Comparison of ENCODE assay signal across 2 cellular contexts in the genomic region with DNA sequence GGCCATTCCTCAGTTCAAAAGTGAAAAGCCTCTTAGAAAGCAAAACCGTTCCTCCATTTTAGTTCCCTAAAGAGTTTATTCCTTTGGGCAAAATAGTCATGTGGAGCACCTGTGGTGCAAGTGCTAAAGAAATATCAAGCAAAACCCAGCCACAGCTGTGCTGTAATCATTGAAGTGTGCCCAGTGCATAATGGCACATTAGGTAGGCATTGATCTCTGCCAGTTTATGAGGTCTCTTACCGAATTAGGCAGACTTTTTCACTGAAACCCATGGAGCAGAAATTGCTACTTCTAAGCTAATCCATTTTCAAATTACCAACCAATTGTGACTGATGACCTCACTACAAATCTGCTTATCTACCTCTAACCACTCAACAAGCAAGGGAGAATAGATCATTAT.
TF ChIP-seq lines count a peak whose summit lies in the region.

No MANE protein-coding gene starts in this region.

TF ChIP-seq in H1, 55 proteins besides CTCF, POLR2A, EP300 and RAD21 (continued from another document):
- TF ChIP-seq SP2 (IDR thresholded peaks at IDR 0.05; ENCODE audit: low read length) (no peak), SP1 (IDR thresholded peaks at IDR 0.05; ENCODE audit: low read depth, low read length) (no peak), CREB1 (IDR thresholded peaks at IDR 0.05) (no peak), TCF12 (IDR thresholded peaks at IDR 0.05; ENCODE audit: low read depth, low read length) (no peak), KDM4A (IDR thresholded peaks at IDR 0.05; ENCODE audit: low read depth, low read length, severe bottlenecking) (no peak), NRF1 (IDR thresholded peaks at IDR 0.05; ENCODE audit: low read depth, low read length) (no peak), TBP (IDR thresholded peaks at IDR 0.05; ENCODE audit: low read depth, low read length) (no peak), KDM1A (IDR thresholded peaks at IDR 0.05; ENCODE audit: borderline replicate concordance, low read length) (no peak), SIRT6 (IDR thresholded peaks at IDR 0.05; ENCODE audit: low read length) (no peak), CHD2 (IDR thresholded peaks at IDR 0.05; ENCODE audit: low read length) (no peak), HDAC2 (IDR thresholded peaks at IDR 0.05; ENCODE audit: borderline replicate concordance in 1 of 2, low read depth in 2 of 2, low read length in 2 of 2) (no peak), TAF7 (optimal IDR thresholded peaks at IDR 0.05; ENCODE audit: borderline replicate concordance, low read depth, low read length) (no peak), SP4 (IDR thresholded peaks at IDR 0.05; ENCODE audit: low read length) (no peak), JUN (IDR thresholded peaks at IDR 0.05; ENCODE audit: low read depth, low read length) (no peak), MAFK (IDR thresholded peaks at IDR 0.05; ENCODE audit: low read depth, low read length) (no peak), TEAD4 (IDR thresholded peaks at IDR 0.05; ENCODE audit: low read depth, low read length) (no peak)
- TF ChIP-seq, protein P1, sequence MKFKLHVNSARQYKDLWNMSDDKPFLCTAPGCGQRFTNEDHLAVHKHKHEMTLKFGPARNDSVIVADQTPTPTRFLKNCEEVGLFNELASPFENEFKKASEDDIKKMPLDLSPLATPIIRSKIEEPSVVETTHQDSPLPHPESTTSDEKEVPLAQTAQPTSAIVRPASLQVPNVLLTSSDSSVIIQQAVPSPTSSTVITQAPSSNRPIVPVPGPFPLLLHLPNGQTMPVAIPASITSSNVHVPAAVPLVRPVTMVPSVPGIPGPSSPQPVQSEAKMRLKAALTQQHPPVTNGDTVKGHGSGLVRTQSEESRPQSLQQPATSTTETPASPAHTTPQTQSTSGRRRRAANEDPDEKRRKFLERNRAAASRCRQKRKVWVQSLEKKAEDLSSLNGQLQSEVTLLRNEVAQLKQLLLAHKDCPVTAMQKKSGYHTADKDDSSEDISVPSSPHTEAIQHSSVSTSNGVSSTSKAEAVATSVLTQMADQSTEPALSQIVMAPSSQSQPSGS (IDR thresholded peaks at IDR 0.05; ENCODE audit: low read length) = no peak

TF ChIP-seq in GM12891, 5 proteins besides CTCF, POLR2A, EP300 and RAD21 (continued from another document):
- TF ChIP-seq TAF1 (IDR thresholded peaks at IDR 0.05; ENCODE audit: low read depth, low read length) (no peak), PAX5 (IDR thresholded peaks at IDR 0.05; ENCODE audit: insufficient read depth, low read length, severe bottlenecking) (no peak)
